Comparison of ENCODE assay signal across 10 cellular contexts in the genomic region with DNA sequence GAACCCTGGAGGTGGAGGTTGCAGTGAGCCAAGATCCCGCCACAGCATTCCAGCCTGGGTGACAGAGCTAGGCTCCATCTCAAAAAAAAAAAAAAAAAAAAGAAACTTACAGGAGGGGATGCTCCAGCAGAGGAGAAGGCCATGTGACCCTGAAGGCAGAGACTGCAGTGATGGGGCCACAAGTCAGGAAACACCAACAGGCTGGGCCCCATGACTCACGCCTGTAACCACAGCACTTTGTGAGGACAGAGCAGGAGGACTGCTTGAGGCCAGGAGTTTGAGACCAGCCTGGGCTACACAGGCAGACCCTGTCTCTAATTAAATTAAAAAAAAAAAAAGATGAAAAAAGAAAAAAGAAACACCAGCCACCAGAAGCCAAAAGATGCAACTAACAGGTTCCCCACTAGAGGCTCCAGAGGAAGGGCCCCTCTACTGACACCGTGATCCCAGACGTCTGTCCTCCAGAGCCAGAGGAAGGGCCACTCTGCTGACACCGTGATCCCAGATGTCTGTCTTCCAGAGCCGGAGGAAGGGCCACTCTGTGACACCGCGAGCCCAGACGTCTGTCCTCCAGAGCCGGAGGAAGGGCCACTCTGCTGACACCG. TPM values are rescaled to one million over a fixed set of nuclear protein-coding genes. Genes with fewer than 3 reads are reported as not detected.
DNase-seq lines count a peak whose midpoint lies in the region; TF ChIP-seq lines count a peak whose summit lies in the region.
"Had no signal": no experiment of that assay in that cellular context is flagged by ENCODE, and none has a peak within 500 bp of the region (broad histone marks: within the 10 kb centered on the region; RNA-seq: fewer than 3 reads in every experiment).

No MANE protein-coding gene starts in this region.

- no peak overlapping the region for H4K8ac ChIP-seq in H9 (replicated peaks; ENCODE audit: insufficient read length, low read depth, low read length)
- H4K8ac ChIP-seq in mesendoderm (ENCODE audit: low read depth, low read length): no peak overlapping the region

- H3K79me1 ChIP-seq in H9 (ENCODE audit: insufficient read depth, low read depth, low read length, poor library complexity, severe bottlenecking): no peaks in the 10 kb centered on the region
- H3K79me1 ChIP-seq in mesendoderm (ENCODE audit: low read length): no peaks in the 10 kb centered on the region

- H3K4ac ChIP-seq in H9 (ENCODE audit: low read depth, low read length): no peak overlapping the region
- H3K4ac ChIP-seq in mesendoderm (ENCODE audit: low read depth, low read length): no peak overlapping the region

- no peak overlapping the region for H2AFZ ChIP-seq in H9 (ENCODE audit: low read length)

- no peaks in the 10 kb centered on the region for H3K36me3 ChIP-seq in mesendoderm (ENCODE audit: control insufficient read depth, insufficient read depth, low read length)

- H3K27me3 ChIP-seq in H9 (ENCODE audit: insufficient read depth, low read length) (no peaks in the 10 kb centered on the region), mesendoderm (ENCODE audit: insufficient read depth, low read length, poor library complexity) (no peaks in the 10 kb centered on the region)

- no peaks in the 10 kb centered on the region for H3K23me2 ChIP-seq in H9 (ENCODE audit: insufficient read length, low read depth, low read length, poor library complexity, severe bottlenecking)

- DNase-seq in GM13977 (ENCODE audit: low spot score): no peak
- peak; percentile 73 for DNase-seq in H9
- peak; percentile 10 for DNase-seq in RPMI7951 (ENCODE audit: low read depth)
- DNase-seq in mesendoderm: peak; percentile 73
- DNase-seq in NCI-H226: no peak
- no peak for DNase-seq in HuH-7 (ENCODE audit: low spot score)
- DNase-seq in mesothelial cell of epicardium (ENCODE audit: low spot score in 2 of 2, unreplicated experiment in 2 of 2): no peak
- DNase-seq: cortex of kidney, NCI-H69 had no signal

- H2BK15ac ChIP-seq in H9 (ENCODE audit: low read depth, low read length) (no peak overlapping the region), mesendoderm (replicated peaks; ENCODE audit: low read depth) (no peak overlapping the region)

- H3K4me1 Mint-ChIP-seq in H9 (peaks cover 11 to 12% of the 10 kb centered on the region in 2 experiments; a peak in 3 of 4 replicates), mesothelial cell of epicardium (no peaks in the 10 kb centered on the region)

- no peak overlapping the region for H3K14ac ChIP-seq in H9 (ENCODE audit: insufficient read depth, low read length)

- no peak overlapping the region for H2BK12ac ChIP-seq in H9 (ENCODE audit: insufficient read length, low read depth, low read length)

- H3K27ac ChIP-seq in H9 (ENCODE audit: insufficient read length, low read depth, low read length) (no peak overlapping the region), mesendoderm (ENCODE audit: low read depth, low read length) (no peak overlapping the region)

- H4K20me1 ChIP-seq in H9 (ENCODE audit: control insufficient read depth, insufficient read depth, insufficient read length): no peaks in the 10 kb centered on the region

- H3K4me1 ChIP-seq in H9 (ENCODE audit: insufficient read depth, low read length) (no peaks in the 10 kb centered on the region), mesendoderm (ENCODE audit: control insufficient read depth, low read depth, low read length) (no peaks in the 10 kb centered on the region)

- H3K9me3 Mint-ChIP-seq in H9: peaks cover 3 to 6% of the 10 kb centered on the region in 2 experiments; a peak in 3 of 5 replicates
- H3K9me3 Mint-ChIP-seq in mesothelial cell of epicardium: peaks cover 5% of the 10 kb centered on the region

- TF ChIP-seq CTCF in GM13977 (IDR thresholded peaks at IDR 0.05; ENCODE audit: extremely low read depth, insufficient read depth, missing control alignments) (peak; percentile 25), H9 (conservative IDR thresholded peaks at IDR 0.05) (peak; percentile 62), mesothelial cell of epicardium (IDR thresholded peaks at IDR 0.05; ENCODE audit: unreplicated experiment) (no peak)

- no peak overlapping the region for H3K56ac ChIP-seq in H9 (ENCODE audit: insufficient read length, low read depth, low read length)
- no peak overlapping the region for H3K56ac ChIP-seq in mesendoderm (ENCODE audit: low read length)

- in situ Hi-C loops in GM13977 (cut with MboI; ENCODE audit: low pct_unique_long_range_greater_than_20kb, low sequenced_read_pairs, unreplicated experiment): no loop called here

- H3K9me3 ChIP-seq in H9 (ENCODE audit: control insufficient read depth, low read depth, low read length): no peaks in the 10 kb centered on the region

- no peak overlapping the region for H4K91ac ChIP-seq in H9 (ENCODE audit: insufficient read length, low read depth, low read length)

- H2BK20ac ChIP-seq in H9 (ENCODE audit: low read depth, low read length, poor library complexity, severe bottlenecking): peak overlapping the region; percentile 45

- no peak overlapping the region for H4K5ac ChIP-seq in H9 (ENCODE audit: insufficient read length, low read depth, low read length)
- H4K5ac ChIP-seq in mesendoderm (ENCODE audit: low read length): no peak overlapping the region

- peaks cover 0 to 4% (median 2%) of the 10 kb centered on the region in 3 experiments; a peak in 2 of 7 replicates for H3K36me3 Mint-ChIP-seq in H9 (ENCODE audit: insufficient read depth in 1 of 3, low read depth in 3 of 3)
- no peaks in the 10 kb centered on the region for H3K36me3 Mint-ChIP-seq in mesothelial cell of epicardium

- H3K79me2 ChIP-seq in H9 (ENCODE audit: insufficient read depth, low read length) (no peaks in the 10 kb centered on the region), mesendoderm (ENCODE audit: control insufficient read depth, insufficient read depth, low read length) (no peaks in the 10 kb centered on the region)

- H3K4me2 ChIP-seq in H9 (ENCODE audit: insufficient read depth, insufficient read length, low read length) (no peak overlapping the region), mesendoderm (ENCODE audit: low read length) (no peak overlapping the region)
- H3K4me2 ChIP-seq: smooth muscle cell had no signal

- H2BK5ac ChIP-seq in H9 (ENCODE audit: insufficient read length, low read length) (no peak overlapping the region), mesendoderm (ENCODE audit: low read length) (no peak overlapping the region)

- H2AK5ac ChIP-seq in H9 (ENCODE audit: insufficient read length, low read length) (no peak overlapping the region), mesendoderm (ENCODE audit: low read length) (no peak overlapping the region)

- H3K9ac ChIP-seq in H9 (ENCODE audit: extremely low read depth, insufficient read length, low read length) (no peak overlapping the region), mesendoderm (ENCODE audit: low read length) (no peak overlapping the region)

- WGBS in H9 (ENCODE audit: extremely low coverage, insufficient read length, low lambda C conversion rate): no CpG with 5 or more reads among the region's 11 CpGs
- no CpG with 5 or more reads among the region's 11 CpGs for WGBS in mesendoderm (ENCODE audit: extremely low coverage, insufficient coverage, low lambda C conversion rate)

- no peak overlapping the region for H3K4me3 ChIP-seq in mesendoderm (ENCODE audit: low read length)
- H3K4me3 ChIP-seq: smooth muscle cell had no signal

- H3K27ac Mint-ChIP-seq in H9: no peak overlapping the region
- no peak overlapping the region for H3K27ac Mint-ChIP-seq in mesothelial cell of epicardium

- H3K4me3 Mint-ChIP-seq in H9 (no peak overlapping the region), mesothelial cell of epicardium (no peak overlapping the region)

- H3K27me3 Mint-ChIP-seq in H9 (ENCODE audit: low read depth): peaks cover 23% of the 10 kb centered on the region
- H3K27me3 Mint-ChIP-seq in mesothelial cell of epicardium (ENCODE audit: low read depth): peaks cover 5% of the 10 kb centered on the region

- no peak overlapping the region for H3K23ac ChIP-seq in H9 (ENCODE audit: insufficient read length, low read depth, low read length)
- H3K23ac ChIP-seq in mesendoderm (ENCODE audit: low read length): no peak overlapping the region

- no peak overlapping the region for H3T11ph ChIP-seq in H9 (ENCODE audit: low read length)

- no peak overlapping the region for H2BK120ac ChIP-seq in H9 (ENCODE audit: low read depth, low read length, poor library complexity, severe bottlenecking)
- H2BK120ac ChIP-seq in mesendoderm (ENCODE audit: low read depth, low read length): no peak overlapping the region

- H3K18ac ChIP-seq in H9 (ENCODE audit: insufficient read length, low read depth, low read length) (no peak overlapping the region), mesendoderm (ENCODE audit: low read length) (no peak overlapping the region)

RNA-seq across cellular contexts. Expression of gene GLT1D1, which starts 9.1 kb away (rescaled TPM):
- total RNA-seq in H9 (2021) (6.7 and 7.0 TPM in 2 replicates), mesothelial cell of epicardium (1.3 to 1.6 TPM (median 1.5 TPM) in 3 replicates)
- not detected in 2 replicates for total RNA-seq in RPMI7951 (2014; rRNA removed; shearing (Covaris generic))
- 4.1 TPM for polyA plus RNA-seq in mesendoderm (2013, experiment 1 of 2)
- 4.2 TPM for polyA plus RNA-seq in mesendoderm (2013, experiment 2 of 2)

RNA-seq across cellular contexts. Expression of gene SLC15A4, which starts 20.4 kb away (rescaled TPM):
- total RNA-seq in H9 (2021) (21.6 and 23.0 TPM in 2 replicates), mesothelial cell of epicardium (26.1 to 26.6 TPM (median 26.5 TPM) in 3 replicates)
- total RNA-seq in RPMI7951 (2014; rRNA removed; shearing (Covaris generic)): 22.2 and 23.2 TPM in 2 replicates
- 15.5 TPM for polyA plus RNA-seq in mesendoderm (2013, experiment 1 of 2)
- polyA plus RNA-seq in mesendoderm (2013, experiment 2 of 2): 15.1 TPM

Comparison
In these comparisons a context has a peak if more than half of its experiments do, and no peak if none do; other contexts are left out.
1. DNase-seq: peak in H9 (single experiment), RPMI7951 (single experiment) and mesendoderm (single experiment); none in GM13977 (single experiment), NCI-H226 (single experiment), HuH-7 (single experiment) and mesothelial cell of epicardium (0 of 2).